16 cellular contexts compared by ENCODE assay signal in the genomic region with DNA sequence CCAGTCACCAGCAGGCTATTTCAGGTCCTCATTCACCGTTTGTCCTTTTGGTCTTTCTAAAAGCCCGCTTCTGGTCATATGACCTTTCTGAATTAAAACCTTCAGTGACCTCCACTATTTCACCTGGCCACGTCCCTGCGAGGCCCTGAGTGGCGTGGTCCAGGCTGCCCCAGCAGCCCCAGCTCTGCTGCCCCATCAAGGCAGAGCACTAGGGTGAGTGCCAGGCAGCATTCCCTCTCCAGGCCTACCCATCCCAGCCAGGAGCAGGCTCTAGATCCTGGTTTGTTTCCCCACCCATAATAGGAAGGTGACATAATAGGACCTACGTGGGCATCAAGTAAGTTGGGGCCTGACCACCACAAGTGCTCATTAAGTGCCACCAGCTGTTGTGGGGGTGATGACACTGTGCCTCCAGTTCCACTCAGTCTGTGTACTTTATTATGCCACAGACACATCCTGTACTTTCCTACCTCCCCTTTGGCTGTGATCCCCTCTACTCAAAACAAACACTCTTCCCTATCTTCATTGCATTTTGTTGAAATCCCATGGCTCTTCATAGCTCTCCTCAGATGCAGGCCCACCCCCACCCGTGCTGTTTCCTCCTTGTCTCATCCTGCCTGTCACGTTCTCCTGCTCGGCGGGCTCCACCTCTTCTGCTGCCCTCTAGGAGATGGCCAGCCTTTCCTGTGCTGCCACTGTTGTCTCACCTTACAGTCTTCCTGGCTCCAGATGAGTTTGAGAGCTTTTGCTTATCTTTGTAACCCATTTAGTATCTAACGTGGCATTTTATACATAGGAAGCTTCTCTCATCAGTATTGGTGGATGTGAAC. TPM values are rescaled to one million over a fixed set of nuclear protein-coding genes. Genes with fewer than 3 reads are reported as not detected.
A peak's percentile ranks its signal among the peaks of the same experiment; 100 is the strongest.
DNase-seq lines count a peak whose midpoint lies in the region; ATAC-seq and TF ChIP-seq lines count a peak whose summit lies in the region.
"Had no signal": no experiment of that assay in that cellular context is flagged by ENCODE, and none has a peak within 500 bp of the region (broad histone marks: within the 10 kb centered on the region; RNA-seq: fewer than 3 reads in every experiment).

No MANE protein-coding gene starts in this region.

- H3K18ac ChIP-seq in mesenchymal stem cell (ENCODE audit: low read depth in 1 of 2, low read length in 2 of 2): no peak overlapping the region

- no peak overlapping the region for H3K4ac ChIP-seq in mesenchymal stem cell (ENCODE audit: low read depth in 1 of 2, low read length in 2 of 2)

- no peak overlapping the region for H2BK15ac ChIP-seq in mesenchymal stem cell (ENCODE audit: low read depth, poor library complexity, severe bottlenecking)

- no peaks in the 10 kb centered on the region for H3K27me3 Mint-ChIP-seq in activated T-cell treated with anti-CD3 and anti-CD28 coated beads, Interleukin-2, amount 50 U/mL, for 72 hours (ENCODE audit: low read depth)
- no peaks in the 10 kb centered on the region for H3K27me3 Mint-ChIP-seq in WTC11 (ENCODE audit: low read depth)
- H3K27me3 Mint-ChIP-seq: activated CD4-positive, alpha-beta memory T cell treated with anti-CD3 and anti-CD28 coated beads, Interleukin-2, amount 10 ng/mL, durations not matched to agents 7 days and 5 days had no signal

- H3K36me3 ChIP-seq in mesenchymal stem cell (ENCODE audit: control insufficient read depth in 1 of 2, insufficient read depth in 2 of 2, low read depth in 1 of 2, low read length in 2 of 2) (peaks cover 58 to 81% of the 10 kb centered on the region in 2 experiments), BE2C (peaks cover 68% of the 10 kb centered on the region)
- H3K36me3 ChIP-seq: breast epithelium had no signal

- TF ChIP-seq CTCF in WTC11 (IDR thresholded peaks at IDR 0.05) (no peak), BE2C (IDR thresholded peaks at IDR 0.05; ENCODE audit: low read depth, low read length) (no peak)

- no peak overlapping the region for H2BK5ac ChIP-seq in mesenchymal stem cell (ENCODE audit: low read depth, low read length, poor library complexity, severe bottlenecking)

- no peak overlapping the region for H2AFZ ChIP-seq in mesenchymal stem cell (ENCODE audit: low read depth, low read length)

- H3K4me1 ChIP-seq in mesenchymal stem cell (ENCODE audit: control insufficient read depth, insufficient read depth, low read depth, low read length) (peaks cover 4% of the 10 kb centered on the region), BE2C (peaks cover 11% of the 10 kb centered on the region)
- H3K4me1 ChIP-seq: breast epithelium, Caco-2 had no signal

- no peak overlapping the region for H3K27ac ChIP-seq in mesenchymal stem cell (ENCODE audit: low read length, poor library complexity, severe bottlenecking)
- peak overlapping the region; percentile 72 for H3K27ac ChIP-seq in substantia nigra (ENCODE audit: low read depth, low read length, poor library complexity, severe bottlenecking)

- POLR2A ChIA-PET in WTC11 (lab: Charles Lee): no interaction called here

- H3K4me3 Mint-ChIP-seq in activated T-cell treated with anti-CD3 and anti-CD28 coated beads, Interleukin-2, amount 50 U/mL, for 72 hours: no peak overlapping the region
- no peak overlapping the region for H3K4me3 Mint-ChIP-seq in WTC11
- H3K4me3 Mint-ChIP-seq: activated CD4-positive, alpha-beta memory T cell treated with anti-CD3 and anti-CD28 coated beads, Interleukin-2, amount 10 ng/mL, durations not matched to agents 7 days and 5 days had no signal

- peaks cover 0 to 23% of the 10 kb centered on the region in 2 donors for H3K36me3 Mint-ChIP-seq in activated T-cell treated with anti-CD3 and anti-CD28 coated beads, Interleukin-2, amount 50 U/mL, for 72 hours (ENCODE audit: insufficient read depth in 2 of 2)
- H3K36me3 Mint-ChIP-seq in WTC11: peaks cover 40% of the 10 kb centered on the region

- peaks cover 10% of the 10 kb centered on the region for H3K4me1 Mint-ChIP-seq in activated T-cell treated with anti-CD3 and anti-CD28 coated beads, Interleukin-2, amount 50 U/mL, for 72 hours (ENCODE audit: low read depth)
- H3K4me1 Mint-ChIP-seq in WTC11: peaks cover 2% of the 10 kb centered on the region; the same call in 1 of the 2 replicates

- H4K91ac ChIP-seq in mesenchymal stem cell (ENCODE audit: low read length): no peak overlapping the region

- H3K9me3 ChIP-seq in mesenchymal stem cell (ENCODE audit: control insufficient read depth, low read length) (no peaks in the 10 kb centered on the region), BE2C (no peaks in the 10 kb centered on the region)
- H3K9me3 ChIP-seq: breast epithelium, Caco-2, spleen had no signal

- no peak overlapping the region for H2BK120ac ChIP-seq in mesenchymal stem cell (ENCODE audit: low read depth, low read length)

- no peaks in the 10 kb centered on the region for H3K9me3 Mint-ChIP-seq in activated T-cell treated with anti-CD3 and anti-CD28 coated beads, Interleukin-2, amount 50 U/mL, for 72 hours
- no peaks in the 10 kb centered on the region for H3K9me3 Mint-ChIP-seq in WTC11
- H3K9me3 Mint-ChIP-seq: activated CD4-positive, alpha-beta memory T cell treated with anti-CD3 and anti-CD28 coated beads, Interleukin-2, amount 10 ng/mL, durations not matched to agents 7 days and 5 days had no signal

- 88% methylated on average over 11 of the region's 11 CpGs for WGBS in mesenchymal stem cell

- H3K4me3 ChIP-seq in mesenchymal stem cell (ENCODE audit: insufficient read depth in 1 of 2, low read depth in 1 of 2, low read length in 2 of 2): no peak overlapping the region
- no peak overlapping the region for H3K4me3 ChIP-seq in BE2C (ENCODE audit: low read depth, low read length)
- H3K4me3 ChIP-seq: breast epithelium, K562, spleen had no signal

- H2BK12ac ChIP-seq in mesenchymal stem cell (ENCODE audit: low read length in 2 of 2): peak overlapping the region in 1 of 2 experiments; percentile 40

- CTCF ChIA-PET in WTC11 (lab: Charles Lee): interaction anchor here (0.6 to 6.5 kb wide), 3 partner anchors 9 to 82 kb away, joined by 5 to 42 read pairs (median 8); no protein-coding TSS in a partner anchor

- no peak overlapping the region for H3K4me2 ChIP-seq in mesenchymal stem cell (ENCODE audit: low read length, poor library complexity, severe bottlenecking)

- H3K79me1 ChIP-seq in mesenchymal stem cell (replicated peaks; ENCODE audit: low read length, poor library complexity, severe bottlenecking): peaks cover 46% of the 10 kb centered on the region

- H3K23ac ChIP-seq in mesenchymal stem cell (ENCODE audit: low read length in 2 of 2): no peak overlapping the region

- no peak for ATAC-seq in activated T-cell treated with anti-CD3 and anti-CD28 coated beads, Interleukin-2, amount 50 U/mL, for 72 hours (replicated peaks in 1 of 2)
- ATAC-seq in WTC11: no peak

- peak overlapping the region; percentile 79 for H3K9ac ChIP-seq in mesenchymal stem cell (ENCODE audit: low read length)

- no peak for DNase-seq in activated T-cell treated with anti-CD3 and anti-CD28 coated beads, Interleukin-2, amount 50 U/mL, for 72 hours
- DNase-seq in activated T-cell treated with anti-CD3 and anti-CD28 coated beads, Interleukin-2, amount 50 U/mL, for 1 hour: no peak
- DNase-seq in WTC11 (ENCODE audit: low spot score): no peak
- no peak for DNase-seq in mesenchymal stem cell
- DNase-seq in substantia nigra (lab: John Stamatoyannopoulos, UW): no peak
- no peak for DNase-seq in DMS79 treated with DMSO at 0.1 percent for 48 hours (lab: John Stamatoyannopoulos, UW)
- no peak for DNase-seq in NCI-H82 treated with DMSO at 0.1 percent for 48 hours (lab: John Stamatoyannopoulos, UW; ENCODE audit: unreplicated experiment)
- no peak for DNase-seq in BE2C
- DNase-seq: activated CD4-positive, alpha-beta memory T cell treated with anti-CD3 and anti-CD28 coated beads, Interleukin-2, amount 10 ng/mL, durations not matched to agents 7 days and 5 days; activated gamma-delta T cell treated with Interleukin-2 at 50 U/mL for 16 hours; Caco-2; effector memory CD4-positive, alpha-beta T cell; NCI-H446 treated with DMSO at 0.1 percent for 48 hours; spleen had no signal

- H3K27me3 ChIP-seq in mesenchymal stem cell (ENCODE audit: control insufficient read depth in 1 of 2, insufficient read depth in 1 of 2, low read length in 2 of 2) (no peaks in the 10 kb centered on the region), BE2C (no peaks in the 10 kb centered on the region)
- H3K27me3 ChIP-seq: breast epithelium, spleen had no signal

- no peak overlapping the region for H4K8ac ChIP-seq in mesenchymal stem cell (ENCODE audit: low read length)

- peak overlapping the region; percentile 64 for H3K27ac Mint-ChIP-seq in activated T-cell treated with anti-CD3 and anti-CD28 coated beads, Interleukin-2, amount 50 U/mL, for 72 hours
- H3K27ac Mint-ChIP-seq in WTC11: 0 out of 2 replicates have a peak overlapping the region, but pooled peaks have one; percentile 4
- H3K27ac Mint-ChIP-seq: activated CD4-positive, alpha-beta memory T cell treated with anti-CD3 and anti-CD28 coated beads, Interleukin-2, amount 10 ng/mL, durations not matched to agents 7 days and 5 days had no signal

- H2AK5ac ChIP-seq in mesenchymal stem cell (ENCODE audit: low read length, severe bottlenecking): no peak overlapping the region

- H3K14ac ChIP-seq in mesenchymal stem cell (ENCODE audit: low read length in 2 of 2): no peak overlapping the region

TF ChIP-seq in WTC11, 78 proteins besides CTCF, POLR2A, EP300 and RAD21 (continues in another document):
- no peak for TF ChIP-seq PREB (CRISPR knock-in tag; IDR thresholded peaks at IDR 0.05; ENCODE audit: borderline replicate concordance)

RNA-seq across cellular contexts. Expression of gene CKB, which starts 21.4 kb away (rescaled TPM):
- 1 to 10 TPM; 7.0 to 9.5 TPM for total RNA-seq in activated T-cell treated with anti-CD3 and anti-CD28 coated beads, Interleukin-2, amount 50 U/mL, for 72 hours
- 529 to 555 TPM (median 531 TPM) in 3 replicates for total RNA-seq in WTC11 (2021)
- 46.1 TPM for polyA plus RNA-seq in mesenchymal stem cell (2013, experiment 1 of 2)
- 46.9 TPM for polyA plus RNA-seq in mesenchymal stem cell (2013, experiment 2 of 2)
- polyA plus RNA-seq in BE2C (2012; ENCODE audit: insufficient read depth, insufficient read length, low read depth): 1,667 TPM

RNA-seq across cellular contexts. Expression of gene TRMT61A, which starts 27.7 kb away (rescaled TPM):
- 1 to 10 TPM; 6.3 to 8.4 TPM for total RNA-seq in activated T-cell treated with anti-CD3 and anti-CD28 coated beads, Interleukin-2, amount 50 U/mL, for 72 hours
- total RNA-seq in WTC11 (2021): 11.8 to 15.5 TPM (median 12.3 TPM) in 3 replicates
- 3.6 TPM for polyA plus RNA-seq in mesenchymal stem cell (2013, experiment 1 of 2)
- 3.8 TPM for polyA plus RNA-seq in mesenchymal stem cell (2013, experiment 2 of 2)
- 137 TPM for polyA plus RNA-seq in BE2C (2012; ENCODE audit: insufficient read depth, insufficient read length, low read depth)

Comparison
In these comparisons a context has a peak if more than half of its experiments do, and no peak if none do; other contexts are left out.
1. RNA of gene CKB, which starts 21.4 kb away (total RNA-seq): 529 to 555 TPM in WTC11; 7.0 to 9.5 TPM in activated T-cell treated with anti-CD3 and anti-CD28 coated beads, Interleukin-2, amount 50 U/mL, for 72 hours; every median in the first group is over 10 times any median in the second.